ENCODE assay signal across 1 cellular context in the genomic region with DNA sequence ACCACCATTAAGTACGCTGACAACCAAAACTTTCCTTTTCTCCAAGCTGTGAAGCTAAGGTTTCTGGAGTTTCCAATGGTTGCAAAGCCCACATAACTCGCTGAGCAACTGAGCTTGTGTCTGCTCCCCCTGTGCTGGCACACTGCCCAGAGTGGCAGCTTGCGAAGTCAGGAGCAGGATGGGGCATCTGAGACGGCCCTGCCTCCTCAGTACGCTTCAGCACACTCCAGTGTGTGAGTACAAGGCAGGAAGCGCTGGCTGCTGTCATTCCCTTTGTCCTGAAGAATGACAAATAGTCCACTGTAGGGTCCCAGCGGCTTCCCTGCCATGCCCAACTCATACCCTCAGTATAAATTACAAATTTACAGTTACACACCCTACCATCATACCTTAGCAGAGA.
A peak's percentile ranks its signal among the peaks of the same experiment; 100 is the strongest.
TF ChIP-seq lines count a peak whose summit lies in the region.

No MANE protein-coding gene starts in this region.

TF ChIP-seq in Ishikawa, 13 proteins besides CTCF, POLR2A, EP300 and RAD21 (continued from another document):
- TF ChIP-seq, protein P1, sequence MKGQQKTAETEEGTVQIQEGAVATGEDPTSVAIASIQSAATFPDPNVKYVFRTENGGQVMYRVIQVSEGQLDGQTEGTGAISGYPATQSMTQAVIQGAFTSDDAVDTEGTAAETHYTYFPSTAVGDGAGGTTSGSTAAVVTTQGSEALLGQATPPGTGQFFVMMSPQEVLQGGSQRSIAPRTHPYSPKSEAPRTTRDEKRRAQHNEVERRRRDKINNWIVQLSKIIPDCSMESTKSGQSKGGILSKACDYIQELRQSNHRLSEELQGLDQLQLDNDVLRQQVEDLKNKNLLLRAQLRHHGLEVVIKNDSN (IDR thresholded peaks at IDR 0.05): no peak
- TF ChIP-seq TEAD4 (IDR thresholded peaks at IDR 0.05) (peak; percentile 55), ZBTB7A (IDR thresholded peaks at IDR 0.05; ENCODE audit: low read depth) (no peak), TCF12 (IDR thresholded peaks at IDR 0.05; ENCODE audit: low read depth) (peak; percentile 76), FOXM1 (IDR thresholded peaks at IDR 0.05; ENCODE audit: borderline replicate concordance, low read depth) (no peak; the same call in 1 of the 2 replicates)
- TF ChIP-seq, protein P2, sequence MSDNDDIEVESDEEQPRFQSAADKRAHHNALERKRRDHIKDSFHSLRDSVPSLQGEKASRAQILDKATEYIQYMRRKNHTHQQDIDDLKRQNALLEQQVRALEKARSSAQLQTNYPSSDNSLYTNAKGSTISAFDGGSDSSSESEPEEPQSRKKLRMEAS (IDR thresholded peaks at IDR 0.05): no peak
